In genomic region chr1:221840511-221841243, GRCh38 we compare ENCODE assay signal across 9 cellular contexts.
DNase-seq lines count a peak whose midpoint lies in the region; ATAC-seq and TF ChIP-seq lines count a peak whose summit lies in the region.
"Had no signal": no experiment of that assay in that cellular context is flagged by ENCODE, and none has a peak within 500 bp of the region (broad histone marks: within the 10 kb centered on the region; RNA-seq: fewer than 3 reads in every experiment).

No MANE protein-coding gene starts in this region.

- no peaks in the 10 kb centered on the region for H3K36me3 ChIP-seq in right atrium auricular region

- in situ Hi-C loops in GM13977 (cut with MboI; ENCODE audit: low pct_unique_long_range_greater_than_20kb, low sequenced_read_pairs, unreplicated experiment), result no loop called here

- intact Hi-C loops in Calu3 (cut with micrococcal nuclease; ENCODE audit: unreplicated experiment), result loop anchor here (10.0 kb wide), 1 partner anchor 366 kb away; no protein-coding TSS in a partner anchor

- peaks cover 88% of the 10 kb centered on the region for H3K4me1 Mint-ChIP-seq in Calu3 (ENCODE audit: low read depth, unreplicated experiment)

- POLR2A ChIA-PET in RWPE1 (lab: Yijun Ruan, JAX; ENCODE audit: low non-redundant PET), result interaction anchor here (1.1 kb wide), 1 partner anchor 99 kb away, joined by 3 read pairs; the partner anchor contains the start of gene DUSP10

- H3K27me3 Mint-ChIP-seq in Calu3 (ENCODE audit: unreplicated experiment), result no peaks in the 10 kb centered on the region

- DNase-seq in Calu3 (no peak), RWPE1 (ENCODE audit: low spot score) (no peak), right atrium auricular region (ENCODE audit: low spot score) (peak; percentile 75), GM19238 (ENCODE audit: insufficient read length, low spot score) (no peak), ecto neural progenitor cell (ENCODE audit: low spot score) (no peak), NCI-H774 (lab: John Stamatoyannopoulos, UW) (no peak), GM13977 (ENCODE audit: low spot score) (no peak)
- DNase-seq: NCI-H1436 treated with DMSO at 0.1 percent for 48 hours had no signal

- peak; percentile 35 for ATAC-seq in GM21786 (IDR thresholded peaks at IDR 0.05; ENCODE audit: unreplicated experiment)

- TF ChIP-seq CTCF in Calu3 (IDR thresholded peaks at IDR 0.05; ENCODE audit: unreplicated experiment) (no peak), RWPE1 (conservative IDR thresholded peaks at IDR 0.05; ENCODE audit: low read depth) (no peak), right atrium auricular region (IDR thresholded peaks at IDR 0.05) (no peak), GM13977 (IDR thresholded peaks at IDR 0.05; ENCODE audit: extremely low read depth, insufficient read depth, missing control alignments) (no peak)

- CTCF ChIA-PET in Calu3 (lab: Charles Lee), result interaction anchor here (1.1 to 1.6 kb wide), 4 partner anchors 11 to 363 kb away, joined by 3 to 4 read pairs (median 4); partner anchors contain the start of gene DUSP10
- CTCF ChIA-PET in RWPE1 (lab: Yijun Ruan, JAX), result interaction anchor here (0.6 kb wide), 2 partner anchors 13 to 692 kb away, joined by 4 to 6 read pairs; no protein-coding TSS in a partner anchor

- BruUV-seq in Calu3 (replicated peaks; lab: Mats Ljungman, UMichigan), result no TSS peak

- H3K4me3 Mint-ChIP-seq in Calu3 (ENCODE audit: low read depth, unreplicated experiment), result no peak overlapping the region

- H3K9me3 ChIP-seq in right atrium auricular region, result no peaks in the 10 kb centered on the region

- H3K27ac ChIP-seq in RWPE1 (peak overlapping the region; percentile 83), right atrium auricular region (peak overlapping the region in 1 of 2 donors; percentile 72)

- H3K36me3 Mint-ChIP-seq in Calu3 (ENCODE audit: insufficient read depth, unreplicated experiment), result peaks cover 21% of the 10 kb centered on the region

- no peaks in the 10 kb centered on the region for H3K27me3 ChIP-seq in right atrium auricular region

- H3K27ac Mint-ChIP-seq in Calu3 (ENCODE audit: unreplicated experiment), result peak overlapping the region; percentile 48

- peaks cover 0 to 10% of the 10 kb centered on the region in 2 donors for H3K4me1 ChIP-seq in right atrium auricular region

- H3K9me3 Mint-ChIP-seq in Calu3 (ENCODE audit: low read depth, unreplicated experiment), result peaks cover 3% of the 10 kb centered on the region

- no peak overlapping the region for H3K4me3 ChIP-seq in right atrium auricular region
